ENCODE assay signal across 19 cellular contexts in genomic region chrX:15989716-15990115, GRCh38.
DNase-seq lines count a peak whose midpoint lies in the region; TF ChIP-seq lines count a peak whose summit lies in the region.
"Had no signal": no experiment of that assay in that cellular context is flagged by ENCODE, and none has a peak within 500 bp of the region (broad histone marks: within the 10 kb centered on the region; RNA-seq: fewer than 3 reads in every experiment).

No MANE protein-coding gene starts in this region.

- no peak overlapping the region for H4K8ac ChIP-seq in neuronal stem cell (ENCODE audit: low read depth, low read length)

- peak overlapping the region; percentile 67 for H3K27ac ChIP-seq in BLaER1
- H3K27ac ChIP-seq in Karpas-422 (ENCODE audit: low read length), result peak overlapping the region; percentile 62
- H3K27ac ChIP-seq in neuronal stem cell (replicated peaks; ENCODE audit: low read length), result no peak overlapping the region

- H2AFZ ChIP-seq in Karpas-422 (ENCODE audit: low read length) (peak overlapping the region; percentile 12; the same call in 1 of the 2 replicates), neuronal stem cell (ENCODE audit: low read length) (peak overlapping the region; percentile 72)

- H3K4ac ChIP-seq in neuronal stem cell (ENCODE audit: low read length), result no peak overlapping the region

- H3K27me3 Mint-ChIP-seq in chondrocyte (ENCODE audit: low read depth), result no peaks in the 10 kb centered on the region
- H3K27me3 Mint-ChIP-seq in activated T-helper 2 cell treated with anti-CD3 and anti-CD28 coated beads, Interferon-gamma antibody, Interleukin-2, Interleukin-4, amounts not matched to agents 10 μg/mL and 5 μg/mL and 100 μg/mL, durations not matched to agents 14 hours and 24 hours and 36 hours (ENCODE audit: low read depth), result peaks cover 5% of the 10 kb centered on the region

- no peak overlapping the region for H3K18ac ChIP-seq in neuronal stem cell (ENCODE audit: low read length)

- H3K27me3 ChIP-seq in BLaER1 (peaks cover 77% of the 10 kb centered on the region), Karpas-422 (ENCODE audit: low read length) (0 out of 2 replicates have a peak, but pooled peaks cover 3% of the 10 kb centered on the region), neuronal stem cell (ENCODE audit: control insufficient read depth in 3 of 3, insufficient read depth in 3 of 3, low read depth in 1 of 3, low read length in 3 of 3) (no peaks in the 10 kb centered on the region)
- H3K27me3 ChIP-seq: ascending aorta, vagina had no signal

- H2AK5ac ChIP-seq in neuronal stem cell (ENCODE audit: low read depth, low read length), result no peak overlapping the region

- H3K4me2 ChIP-seq in BLaER1, result peak overlapping the region; percentile 69
- peak overlapping the region; percentile 73 for H3K4me2 ChIP-seq in Karpas-422 (ENCODE audit: low read depth, low read length, poor library complexity, severe bottlenecking)
- H3K4me2 ChIP-seq in neuronal stem cell (ENCODE audit: insufficient read depth, low read length, poor library complexity, severe bottlenecking), result no peak overlapping the region

- TF ChIP-seq CTCF in chondrocyte (IDR thresholded peaks at IDR 0.05), result no peak

- H3K79me1 ChIP-seq in neuronal stem cell (ENCODE audit: low read depth, low read length), result no peaks in the 10 kb centered on the region

- peak overlapping the region; percentile 77 for H3K27ac Mint-ChIP-seq in chondrocyte (ENCODE audit: unreplicated experiment)
- H3K27ac Mint-ChIP-seq in activated T-helper 2 cell treated with anti-CD3 and anti-CD28 coated beads, Interferon-gamma antibody, Interleukin-2, Interleukin-4, amounts not matched to agents 10 μg/mL and 5 μg/mL and 100 μg/mL, durations not matched to agents 14 hours and 24 hours and 36 hours, result no peak overlapping the region
- H3K27ac Mint-ChIP-seq: T-helper 2 cell treated with Interferon-gamma antibody and Interleukin-4, amounts not matched to agents 5 μg/mL and 100 μg/mL, for 36 hours had no signal

- no peak overlapping the region for H2BK12ac ChIP-seq in neuronal stem cell (ENCODE audit: low read length)

- no peak overlapping the region for H3K23ac ChIP-seq in neuronal stem cell (ENCODE audit: low read depth, low read length, poor library complexity)

- H3K9ac ChIP-seq in BLaER1 (peak overlapping the region; percentile 56), Karpas-422 (ENCODE audit: low read length) (peak overlapping the region; percentile 23; the same call in 1 of the 2 replicates), neuronal stem cell (ENCODE audit: low read depth, low read length, poor library complexity) (no peak overlapping the region)

- no peaks in the 10 kb centered on the region for H3K79me2 ChIP-seq in Karpas-422 (ENCODE audit: low read length)

- H3K9me3 ChIP-seq in BLaER1 (0 out of 2 replicates have a peak, but pooled peaks cover 4% of the 10 kb centered on the region), Karpas-422 (ENCODE audit: low read length) (no peaks in the 10 kb centered on the region), neuronal stem cell (replicated peaks in 1 of 2; ENCODE audit: control insufficient read depth in 2 of 2, insufficient read depth in 1 of 2, low read depth in 1 of 2, low read length in 2 of 2) (no peaks in the 10 kb centered on the region)
- H3K9me3 ChIP-seq: ascending aorta, vagina had no signal

- peaks cover 7% of the 10 kb centered on the region for H3K9me3 Mint-ChIP-seq in chondrocyte (ENCODE audit: low read depth)
- peaks cover 8% of the 10 kb centered on the region for H3K9me3 Mint-ChIP-seq in activated T-helper 2 cell treated with anti-CD3 and anti-CD28 coated beads, Interferon-gamma antibody, Interleukin-2, Interleukin-4, amounts not matched to agents 10 μg/mL and 5 μg/mL and 100 μg/mL, durations not matched to agents 14 hours and 24 hours and 36 hours
- H3K9me3 Mint-ChIP-seq: T-helper 2 cell treated with Interferon-gamma antibody and Interleukin-4, amounts not matched to agents 5 μg/mL and 100 μg/mL, for 36 hours had no signal

- intact Hi-C loops in activated T-helper 2 cell treated with anti-CD3 and anti-CD28 coated beads, Interferon-gamma antibody, Interleukin-2, Interleukin-4, amounts not matched to agents 10 μg/mL and 5 μg/mL and 100 μg/mL, durations not matched to agents 14 hours and 24 hours and 36 hours (cut with micrococcal nuclease), result no loop called here

- H3K4me1 ChIP-seq in BLaER1, result peaks cover 24% of the 10 kb centered on the region
- peaks cover 30% of the 10 kb centered on the region for H3K4me1 ChIP-seq in Karpas-422 (ENCODE audit: low read length)
- H3K4me1 ChIP-seq in neuronal stem cell (ENCODE audit: control insufficient read depth in 2 of 2, insufficient read depth in 1 of 2, low read depth in 1 of 2, low read length in 2 of 2), result peaks cover 0 to 11% of the 10 kb centered on the region in 2 donors
- H3K4me1 ChIP-seq: ascending aorta, vagina had no signal

- no peaks in the 10 kb centered on the region for H3K9me2 ChIP-seq in Karpas-422 (replicated peaks; ENCODE audit: insufficient read depth, low read length)

- H3K4me3 ChIP-seq in BLaER1, result 0 out of 2 replicates have a peak overlapping the region, but pooled peaks have one; percentile 33
- H3K4me3 ChIP-seq in Karpas-422 (ENCODE audit: low read length), result peak overlapping the region; percentile 48
- H3K4me3 ChIP-seq in neuronal stem cell (ENCODE audit: low read length in 2 of 2), result no peak overlapping the region
- H3K4me3 ChIP-seq: ascending aorta, coronary artery, vagina had no signal

- H3K36me3 ChIP-seq in BLaER1 (no peaks in the 10 kb centered on the region), Karpas-422 (ENCODE audit: insufficient read depth, low read length) (no peaks in the 10 kb centered on the region), neuronal stem cell (replicated peaks in 1 of 2; ENCODE audit: control insufficient read depth in 2 of 2, insufficient read depth in 2 of 2, low read length in 2 of 2) (no peaks in the 10 kb centered on the region)
- H3K36me3 ChIP-seq: ascending aorta, vagina had no signal

- peaks cover 19% of the 10 kb centered on the region for H3K4me1 Mint-ChIP-seq in chondrocyte (ENCODE audit: low read depth)
- H3K4me1 Mint-ChIP-seq in activated T-helper 2 cell treated with anti-CD3 and anti-CD28 coated beads, Interferon-gamma antibody, Interleukin-2, Interleukin-4, amounts not matched to agents 10 μg/mL and 5 μg/mL and 100 μg/mL, durations not matched to agents 14 hours and 24 hours and 36 hours (ENCODE audit: low read depth), result peaks cover 5% of the 10 kb centered on the region

- no peak overlapping the region for H3K4me3 Mint-ChIP-seq in chondrocyte (ENCODE audit: unreplicated experiment)
- no peak overlapping the region for H3K4me3 Mint-ChIP-seq in activated T-helper 2 cell treated with anti-CD3 and anti-CD28 coated beads, Interferon-gamma antibody, Interleukin-2, Interleukin-4, amounts not matched to agents 10 μg/mL and 5 μg/mL and 100 μg/mL, durations not matched to agents 14 hours and 24 hours and 36 hours (ENCODE audit: low read depth)
- H3K4me3 Mint-ChIP-seq: natural killer cell treated with Interleukin-12 subunit alpha and Interleukin-12 subunit beta and Interleukin-15 and Interleukin-18, amount 100 ng/mL, for 72 hours; T-helper 2 cell treated with Interferon-gamma antibody and Interleukin-4, amounts not matched to agents 5 μg/mL and 100 μg/mL, for 36 hours had no signal

- H4K91ac ChIP-seq in neuronal stem cell (ENCODE audit: low read depth, low read length, poor library complexity), result no peak overlapping the region

- DNase-seq in Karpas-422 (peak; percentile 68), chondrocyte (ENCODE audit: low spot score) (no peak), neuronal stem cell (ENCODE audit: low spot score) (no peak), GF-D8 (lab: John Stamatoyannopoulos, UW) (no peak), cortex of kidney (lab: John Stamatoyannopoulos, UW) (no peak), DMS153 (lab: John Stamatoyannopoulos, UW) (no peak)
- DNase-seq in activated T-helper 2 cell treated with anti-CD3 and anti-CD28 coated beads, Interferon-gamma antibody, Interleukin-2, Interleukin-4, amounts not matched to agents 10 μg/mL and 5 μg/mL and 100 μg/mL, durations not matched to agents 14 hours and 24 hours and 36 hours (ENCODE audit: low spot score), result no peak
- DNase-seq: COR-L47; MM.1S; NCI-H1694 treated with DMSO at 0.1 percent for 48 hours; right cardiac atrium; SIG-M5; stimulated activated CD4-positive, alpha-beta T cell treated with anti-CD3 and anti-CD28 coated beads, Interleukin-1b, Interleukin-23, amount 100 ng/mL, for 48 hours had no signal

- H2BK120ac ChIP-seq in neuronal stem cell (ENCODE audit: low read depth, low read length), result no peak overlapping the region

- H4K20me1 ChIP-seq in BLaER1, result no peaks in the 10 kb centered on the region
- H4K20me1 ChIP-seq in Karpas-422 (ENCODE audit: insufficient read depth, low read depth, low read length), result no peaks in the 10 kb centered on the region

- no peak overlapping the region for H3K14ac ChIP-seq in neuronal stem cell (ENCODE audit: low read length)

- no peaks in the 10 kb centered on the region for H3K36me3 Mint-ChIP-seq in chondrocyte (ENCODE audit: low read depth)
- no peaks in the 10 kb centered on the region for H3K36me3 Mint-ChIP-seq in activated T-helper 2 cell treated with anti-CD3 and anti-CD28 coated beads, Interferon-gamma antibody, Interleukin-2, Interleukin-4, amounts not matched to agents 10 μg/mL and 5 μg/mL and 100 μg/mL, durations not matched to agents 14 hours and 24 hours and 36 hours (ENCODE audit: low read depth)

- no peak overlapping the region for H2BK15ac ChIP-seq in neuronal stem cell (ENCODE audit: low read length)

- no peak overlapping the region for H2BK5ac ChIP-seq in neuronal stem cell (ENCODE audit: low read length)

- no CpG with 5 or more reads among the region's 4 CpGs for WGBS in neuronal stem cell (ENCODE audit: extremely low coverage in 2 of 2, insufficient read length in 2 of 2, insufficient replicate concordance in 1 of 2), 2 donors

Comparison
In these comparisons a context has a peak if more than half of its experiments do, and no peak if none do; other contexts are left out.
1. H3K4me3 ChIP-seq: peak in BLaER1 (single experiment) and Karpas-422 (single experiment); none in neuronal stem cell (0 of 2).